ENCODE assay signal across 26 cellular contexts in the genomic region with DNA sequence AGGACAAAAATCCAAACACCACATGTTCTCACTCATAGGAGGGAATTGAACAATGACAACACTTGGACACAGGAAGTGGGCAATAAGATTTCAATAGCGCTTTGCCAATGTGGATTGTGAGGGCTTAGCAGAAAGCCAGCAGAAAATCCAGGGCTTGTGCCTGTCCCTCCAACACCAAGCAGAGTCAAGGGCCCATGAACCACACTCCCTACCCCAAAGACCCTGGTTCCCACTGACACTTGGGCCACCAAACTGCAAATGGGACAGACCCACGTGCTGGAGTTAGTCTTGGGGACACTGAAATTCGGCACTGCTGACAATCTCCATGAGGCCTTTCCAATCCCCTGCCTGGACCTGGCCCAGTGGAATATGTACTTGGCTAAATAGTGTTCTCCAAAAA.
"Had no signal": no experiment of that assay in that cellular context is flagged by ENCODE, and none has a peak within 500 bp of the region (broad histone marks: within the 10 kb centered on the region; RNA-seq: fewer than 3 reads in every experiment).

No MANE protein-coding gene starts in this region.

- H3K4me1 Mint-ChIP-seq: activated CD4-positive, alpha-beta memory T cell treated with anti-CD3 and anti-CD28 coated beads, Interleukin-2, amount 10 ng/mL, durations not matched to agents 7 days and 5 days; activated CD4-positive, alpha-beta T cell treated with anti-CD3 and anti-CD28 coated beads for 36 hours; activated naive CD8-positive, alpha-beta T cell treated with anti-CD3 and anti-CD28 coated beads for 36 hours; activated T-helper 17 cell treated with anti-CD3 and anti-CD28 coated beads, Interleukin-2, amount 50 U/mL, for 72 hours had no signal

- H3K4me3 Mint-ChIP-seq: activated CD4-positive, alpha-beta memory T cell treated with anti-CD3 and anti-CD28 coated beads, Interleukin-2, amount 10 ng/mL, durations not matched to agents 7 days and 5 days; activated CD4-positive, alpha-beta T cell treated with anti-CD3 and anti-CD28 coated beads for 36 hours; activated naive CD4-positive, alpha-beta T cell treated with anti-CD3 and anti-CD28 coated beads for 36 hours; activated naive CD8-positive, alpha-beta T cell treated with anti-CD3 and anti-CD28 coated beads for 36 hours; activated T-helper 17 cell treated with anti-CD3 and anti-CD28 coated beads, Interleukin-2, amount 50 U/mL, for 72 hours had no signal

- H3K9me3 ChIP-seq: SJCRH30, SK-N-SH had no signal

- H3K27ac Mint-ChIP-seq: activated CD4-positive, alpha-beta memory T cell treated with anti-CD3 and anti-CD28 coated beads, Interleukin-2, amount 10 ng/mL, durations not matched to agents 7 days and 5 days; activated CD4-positive, alpha-beta T cell treated with anti-CD3 and anti-CD28 coated beads for 36 hours; activated naive CD4-positive, alpha-beta T cell treated with anti-CD3 and anti-CD28 coated beads for 36 hours; activated naive CD8-positive, alpha-beta T cell treated with anti-CD3 and anti-CD28 coated beads for 36 hours; activated T-helper 17 cell treated with anti-CD3 and anti-CD28 coated beads, Interleukin-2, amount 50 U/mL, for 72 hours had no signal

- H3K4me3 ChIP-seq: cardiac muscle cell, SJCRH30 had no signal

- H3K9me3 Mint-ChIP-seq: activated CD4-positive, alpha-beta memory T cell treated with anti-CD3 and anti-CD28 coated beads, Interleukin-2, amount 10 ng/mL, durations not matched to agents 7 days and 5 days; activated naive CD4-positive, alpha-beta T cell treated with anti-CD3 and anti-CD28 coated beads for 36 hours; activated naive CD8-positive, alpha-beta T cell treated with anti-CD3 and anti-CD28 coated beads for 36 hours; activated T-helper 17 cell treated with anti-CD3 and anti-CD28 coated beads, Interleukin-2, amount 50 U/mL, for 72 hours had no signal

- H3K27me3 ChIP-seq: brain microvascular endothelial cell, cardiac muscle cell, SJCRH30 had no signal

- H3K36me3 Mint-ChIP-seq: activated naive CD8-positive, alpha-beta T cell treated with anti-CD3 and anti-CD28 coated beads for 36 hours had no signal

- DNase-seq: activated CD4-positive, alpha-beta T cell treated with anti-CD3 and anti-CD28 coated beads for 36 hours; activated CD4-positive, alpha-beta T cell treated with anti-CD3 and anti-CD28 coated beads, Interleukin-2, amount 50 U/mL, for 1 hour; activated gamma-delta T cell; activated naive CD4-positive, alpha-beta T cell treated with anti-CD3 and anti-CD28 coated beads for 36 hours; activated naive CD8-positive, alpha-beta T cell treated with anti-CD3 and anti-CD28 coated beads for 36 hours; activated T-cell treated with anti-CD3 and anti-CD28 coated beads for 4 hours; activated T-cell treated with anti-CD3 and anti-CD28 coated beads, Interleukin-2, amount 50 U/mL, for 48 hours; brain microvascular endothelial cell; KG1; NCI-H1092; NCI-H1694; NCI-H2029 treated with DMSO at 0.1 percent for 48 hours; NCI-H510A treated with DMSO at 0.1 percent for 48 hours; NCI-H774; NK-92 treated with Interleukin-12 subunit alpha and Interleukin-12 subunit beta, amount 100 ng/mL, for 24 hours; OCI-M1; Right ventricle myocardium superior; RPMI8226; SJCRH30; SK-N-SH; T-helper 1 cell had no signal

- H3K9ac ChIP-seq: SK-N-SH had no signal

- H3K36me3 ChIP-seq: brain microvascular endothelial cell, cardiac muscle cell, SJCRH30 had no signal

- ATAC-seq: activated CD4-positive, alpha-beta T cell treated with anti-CD3 and anti-CD28 coated beads for 36 hours; activated T-helper 17 cell treated with anti-CD3 and anti-CD28 coated beads, Interleukin-2, amount 50 U/mL, for 72 hours; Panc1 had no signal

- H3K4me1 ChIP-seq: SJCRH30 had no signal

- H3K27ac ChIP-seq: brain microvascular endothelial cell, cardiac muscle cell, SJCRH30, VCaP had no signal

- H3K4me2 ChIP-seq: SK-N-SH had no signal
